In genomic region chr9:107307331-107307730, GRCh38 we compare ENCODE assay signal across 22 cellular contexts.
"Had no signal": no experiment of that assay in that cellular context is flagged by ENCODE, and none has a peak within 500 bp of the region (broad histone marks: within the 10 kb centered on the region; RNA-seq: fewer than 3 reads in every experiment).

No MANE protein-coding gene starts in this region.

- H3K4me3 ChIP-seq: esophagus squamous epithelium, lower lobe of right lung, tibial nerve, vagina had no signal

- H3K9me3 ChIP-seq: esophagus squamous epithelium, lower lobe of right lung, tibial nerve, vagina had no signal

- DNase-seq: activated B cell treated with CpG ODN at 0.5 μM for 24 hours; activated CD4-positive, alpha-beta T cell treated with anti-CD3 and anti-CD28 coated beads, Interleukin-2, amount 10 ng/mL, durations not matched to agents 24 days and 14 days; activated effector memory CD4-positive, alpha-beta T cell treated with anti-CD3 and anti-CD28 coated beads, Interleukin-2, amount 50 U/mL, for 16 hours; amniotic stem cell; central memory CD4-positive, alpha-beta T cell; cortex of kidney; effector CD4-positive, alpha-beta T cell; esophagus squamous epithelium; foreskin melanocyte; immature natural killer cell; lower lobe of right lung; retina; stimulated activated CD4-positive, alpha-beta T cell treated with anti-CD3 and anti-CD28 coated beads, Interleukin-4, amount 100 ng/mL, for 1 hour; stimulated activated naive CD4-positive, alpha-beta T cell; substantia nigra; T-helper 2 cell had no signal

- ATAC-seq: lower lobe of right lung had no signal

- H3K27ac ChIP-seq: esophagus squamous epithelium, lower lobe of right lung, parathyroid adenoma, tibial nerve, vagina had no signal

- H2AFZ ChIP-seq: parathyroid adenoma had no signal

- H3K27me3 Mint-ChIP-seq: activated B cell treated with CpG ODN at 0.5 μM for 24 hours; activated CD4-positive, alpha-beta T cell treated with anti-CD3 and anti-CD28 coated beads, Interleukin-2, amount 10 ng/mL, durations not matched to agents 24 days and 14 days; activated naive CD4-positive, alpha-beta T cell treated with anti-CD3 and anti-CD28 coated beads, Interleukin-2, amount 50 U/mL, for 24 hours had no signal

- H3K27ac Mint-ChIP-seq: activated B cell treated with CpG ODN at 0.5 μM for 24 hours; activated CD4-positive, alpha-beta T cell treated with anti-CD3 and anti-CD28 coated beads, Interleukin-2, amount 10 ng/mL, durations not matched to agents 24 days and 14 days; immature natural killer cell; mesothelial cell of epicardium had no signal

- H3K9ac ChIP-seq: parathyroid adenoma had no signal

- FAIRE-seq: TTC549 had no signal

- H3K27me3 ChIP-seq: esophagus squamous epithelium, tibial nerve, vagina had no signal

- H3K4me1 ChIP-seq: esophagus squamous epithelium, lower lobe of right lung, parathyroid adenoma, vagina had no signal

- H3K4me3 Mint-ChIP-seq: activated B cell treated with CpG ODN at 0.5 μM for 24 hours; activated CD4-positive, alpha-beta T cell treated with anti-CD3 and anti-CD28 coated beads, Interleukin-2, amount 10 ng/mL, durations not matched to agents 24 days and 14 days; activated naive CD4-positive, alpha-beta T cell treated with anti-CD3 and anti-CD28 coated beads, Interleukin-2, amount 50 U/mL, for 24 hours; immature natural killer cell; mesothelial cell of epicardium had no signal
